27 cellular contexts compared by ENCODE assay signal in the genomic region with DNA sequence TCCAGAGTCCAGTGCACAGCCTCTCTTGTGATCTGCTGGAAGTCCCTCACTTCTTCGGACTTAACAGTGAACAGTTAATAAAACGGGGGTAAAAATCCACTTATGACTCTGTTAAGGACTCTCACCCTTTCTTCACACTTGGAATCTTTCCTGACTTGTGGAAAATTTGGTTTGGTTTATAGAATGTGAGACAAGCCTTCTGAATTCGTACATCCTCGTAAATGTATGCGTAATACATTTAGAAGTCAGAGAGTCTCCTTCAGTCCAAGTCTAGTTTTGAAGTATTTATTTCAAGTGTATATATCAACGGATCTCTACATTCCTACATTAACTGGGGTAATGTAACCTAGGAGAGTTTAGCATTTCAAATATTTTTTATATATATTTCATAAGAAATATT.
"Had no signal": no experiment of that assay in that cellular context is flagged by ENCODE, and none has a peak within 500 bp of the region (broad histone marks: within the 10 kb centered on the region; RNA-seq: fewer than 3 reads in every experiment).

No MANE protein-coding gene starts in this region.

- H3K27me3 ChIP-seq: ascending aorta, body of pancreas had no signal

- H3K27ac Mint-ChIP-seq: activated B cell treated with CpG ODN at 0.5 μM for 24 hours; activated CD4-positive, alpha-beta T cell treated with anti-CD3 and anti-CD28 coated beads, Interleukin-2, amount 10 ng/mL, durations not matched to agents 24 days and 14 days; activated CD8-positive, alpha-beta memory T cell treated with anti-CD3 and anti-CD28 coated beads, Interleukin-2, amount 10 ng/mL, durations not matched to agents 7 days and 5 days; activated naive CD4-positive, alpha-beta T cell treated with anti-CD3 and anti-CD28 coated beads, Interleukin-2, amount 50 U/mL, for 72 hours; activated naive CD8-positive, alpha-beta T cell treated with anti-CD3 and anti-CD28 coated beads, Interleukin-2, amount 50 U/mL, for 24 hours; activated T-cell treated with anti-CD3 and anti-CD28 coated beads, Interleukin-2, amount 50 U/mL, for 24 hours; activated T-helper 1 cell treated with anti-CD3 and anti-CD28 coated beads, Interleukin-12 subunit alpha, Interleukin-12 subunit beta, Interleukin-2, Interleukin-4 antibody, amounts not matched to agents 30 ng/mL and 10 ng/mL and 1 ng/mL, durations not matched to agents 14 hours and 24 hours and 36 hours; T-helper 17 cell had no signal

- H3K4me1 Mint-ChIP-seq: activated B cell treated with CpG ODN at 0.5 μM for 24 hours; activated CD8-positive, alpha-beta memory T cell treated with anti-CD3 and anti-CD28 coated beads, Interleukin-2, amount 10 ng/mL, durations not matched to agents 7 days and 5 days; activated naive CD8-positive, alpha-beta T cell treated with anti-CD3 and anti-CD28 coated beads, Interleukin-2, amount 50 U/mL, for 24 hours had no signal

- FAIRE-seq: bronchial epithelial cell had no signal

- H3K4me1 ChIP-seq: ascending aorta, body of pancreas had no signal

- H3K36me3 Mint-ChIP-seq: activated CD8-positive, alpha-beta memory T cell treated with anti-CD3 and anti-CD28 coated beads, Interleukin-2, amount 10 ng/mL, durations not matched to agents 7 days and 5 days; activated naive CD4-positive, alpha-beta T cell treated with anti-CD3 and anti-CD28 coated beads, Interleukin-2, amount 50 U/mL, for 72 hours had no signal

- H3K27ac ChIP-seq: ascending aorta, body of pancreas had no signal

- H3K4me3 ChIP-seq: ascending aorta, body of pancreas had no signal

- DNase-seq: activated B cell treated with CpG ODN at 0.5 μM for 24 hours; activated CD4-positive, alpha-beta T cell treated with anti-CD3 and anti-CD28 coated beads for 1 hour; activated CD4-positive, alpha-beta T cell treated with anti-CD3 and anti-CD28 coated beads, Interleukin-2, amount 10 ng/mL, durations not matched to agents 24 days and 14 days; activated CD4-positive, alpha-beta T cell treated with anti-CD3 and anti-CD28 coated beads, Interleukin-2, amount 50 U/mL, for 48 hours; activated CD8-positive, alpha-beta memory T cell treated with anti-CD3 and anti-CD28 coated beads, Interleukin-2, amount 10 ng/mL, durations not matched to agents 7 days and 5 days; activated effector memory CD4-positive, alpha-beta T cell treated with Interleukin-2 at 50 U/mL for 16 hours; activated naive CD4-positive, alpha-beta T cell treated with Interleukin-2 at 50 U/mL for 16 hours; activated naive CD8-positive, alpha-beta T cell treated with anti-CD3 and anti-CD28 coated beads, Interleukin-2, amount 50 U/mL, for 24 hours; activated T-cell treated with anti-CD3 and anti-CD28 coated beads, Interleukin-2, amount 50 U/mL, for 24 hours; amniotic stem cell; Karpas-422; MM.1S; NCI-H1105; NCI-H1436; NCI-H1694 treated with DMSO at 0.1 percent for 48 hours; NCI-H2029 treated with DMSO at 0.1 percent for 48 hours; NCI-H510A treated with DMSO at 0.1 percent for 48 hours; NCI-H69; NK-92 treated with Interleukin-12 subunit alpha and Interleukin-12 subunit beta, amount 100 ng/mL, for 24 hours; SIG-M5; T-helper 17 cell; T-helper 9 cell had no signal

- H3K9me3 ChIP-seq: ascending aorta, body of pancreas had no signal

- H3K36me3 ChIP-seq: ascending aorta had no signal

- H3K9me3 Mint-ChIP-seq: activated B cell treated with CpG ODN at 0.5 μM for 24 hours; activated CD4-positive, alpha-beta T cell treated with anti-CD3 and anti-CD28 coated beads, Interleukin-2, amount 10 ng/mL, durations not matched to agents 24 days and 14 days; activated naive CD4-positive, alpha-beta T cell treated with anti-CD3 and anti-CD28 coated beads, Interleukin-2, amount 50 U/mL, for 72 hours; activated naive CD8-positive, alpha-beta T cell treated with anti-CD3 and anti-CD28 coated beads, Interleukin-2, amount 50 U/mL, for 24 hours; activated T-cell treated with anti-CD3 and anti-CD28 coated beads, Interleukin-2, amount 50 U/mL, for 24 hours; activated T-helper 1 cell treated with anti-CD3 and anti-CD28 coated beads, Interleukin-12 subunit alpha, Interleukin-12 subunit beta, Interleukin-2, Interleukin-4 antibody, amounts not matched to agents 30 ng/mL and 10 ng/mL and 1 ng/mL, durations not matched to agents 14 hours and 24 hours and 36 hours had no signal

- H3K4me3 Mint-ChIP-seq: activated B cell treated with CpG ODN at 0.5 μM for 24 hours; activated CD4-positive, alpha-beta T cell treated with anti-CD3 and anti-CD28 coated beads, Interleukin-2, amount 10 ng/mL, durations not matched to agents 24 days and 14 days; activated CD8-positive, alpha-beta memory T cell treated with anti-CD3 and anti-CD28 coated beads, Interleukin-2, amount 10 ng/mL, durations not matched to agents 7 days and 5 days; activated naive CD8-positive, alpha-beta T cell treated with anti-CD3 and anti-CD28 coated beads, Interleukin-2, amount 50 U/mL, for 24 hours; activated T-cell treated with anti-CD3 and anti-CD28 coated beads, Interleukin-2, amount 50 U/mL, for 24 hours; activated T-helper 1 cell treated with anti-CD3 and anti-CD28 coated beads, Interleukin-12 subunit alpha, Interleukin-12 subunit beta, Interleukin-2, Interleukin-4 antibody, amounts not matched to agents 30 ng/mL and 10 ng/mL and 1 ng/mL, durations not matched to agents 14 hours and 24 hours and 36 hours; T-helper 17 cell had no signal
